In the genomic region with DNA sequence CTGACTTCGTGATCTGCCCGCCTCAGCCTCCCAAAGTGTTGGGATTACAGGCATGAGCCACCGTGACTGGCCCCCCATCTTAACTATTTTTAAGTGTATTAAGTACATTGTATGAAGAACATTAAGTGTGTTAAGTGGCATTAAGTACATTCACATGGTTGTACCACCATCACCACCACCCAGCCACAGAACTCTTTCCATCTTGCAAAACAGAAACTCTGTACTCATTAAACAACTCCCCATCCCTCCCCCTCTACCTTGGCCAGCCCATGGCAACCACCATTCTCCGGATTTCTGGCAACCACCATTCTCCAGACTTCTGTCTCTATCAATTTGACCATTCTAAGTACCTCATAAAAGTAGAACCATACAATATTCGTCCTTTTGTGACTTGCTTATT, we compare ENCODE assay signal across 20 cellular contexts. TPM values are rescaled to one million over a fixed set of nuclear protein-coding genes. Genes with fewer than 3 reads are reported as not detected.
DNase-seq lines count a peak whose midpoint lies in the region; ATAC-seq, FAIRE-seq and TF ChIP-seq lines count a peak whose summit lies in the region.
"Had no signal": no experiment of that assay in that cellular context is flagged by ENCODE, and none has a peak within 500 bp of the region (broad histone marks: within the 10 kb centered on the region; RNA-seq: fewer than 3 reads in every experiment).

No MANE protein-coding gene starts in this region.

- ATAC-seq in activated naive CD8-positive, alpha-beta T cell treated with anti-CD3 and anti-CD28 coated beads, Interleukin-2, amount 50 U/mL, for 24 hours: peak; percentile 45
- ATAC-seq in naive B cell (ENCODE audit: low read depth in 2 of 2): no peak

- H3K79me2 ChIP-seq in astrocyte (ENCODE audit: insufficient read depth, low read length): no peaks in the 10 kb centered on the region

- H3K4me1 Mint-ChIP-seq in activated naive CD8-positive, alpha-beta T cell treated with anti-CD3 and anti-CD28 coated beads, Interleukin-2, amount 50 U/mL, for 24 hours: peaks cover 15% of the 10 kb centered on the region
- peaks cover 2% of the 10 kb centered on the region for H3K4me1 Mint-ChIP-seq in activated naive CD8-positive, alpha-beta T cell treated with anti-CD3 and anti-CD28 coated beads for 36 hours
- H3K4me1 Mint-ChIP-seq in astrocyte (ENCODE audit: low read depth, unreplicated experiment): peaks cover 45% of the 10 kb centered on the region
- H3K4me1 Mint-ChIP-seq in naive B cell: peaks cover 51 to 54% (median 51%) of the 10 kb centered on the region in 3 donors

- H3K36me3 ChIP-seq in astrocyte (ENCODE audit: insufficient read depth, low read length): no peaks in the 10 kb centered on the region
- no peaks in the 10 kb centered on the region for H3K36me3 ChIP-seq in uterus
- no peaks in the 10 kb centered on the region for H3K36me3 ChIP-seq in adrenal gland (replicated peaks in 1 of 2)
- H3K36me3 ChIP-seq: BE2C had no signal

- H3K4me3 ChIP-seq in astrocyte (ENCODE audit: insufficient read depth, low read depth, low read length) (no peak overlapping the region), uterus (no peak overlapping the region), adrenal gland (no peak overlapping the region)
- H3K4me3 ChIP-seq: PC-9 had no signal

- intact Hi-C loops in uterus (cut with DNase I; ENCODE audit: low total_unique reads) (no loop called here), adrenal gland (cut with DNase I) (no loop called here)

- no peaks in the 10 kb centered on the region for H3K9me3 Mint-ChIP-seq in activated naive CD8-positive, alpha-beta T cell treated with anti-CD3 and anti-CD28 coated beads, Interleukin-2, amount 50 U/mL, for 24 hours
- H3K9me3 Mint-ChIP-seq in activated naive CD8-positive, alpha-beta T cell treated with anti-CD3 and anti-CD28 coated beads for 36 hours: no peaks in the 10 kb centered on the region
- no peaks in the 10 kb centered on the region for H3K9me3 Mint-ChIP-seq in astrocyte (ENCODE audit: unreplicated experiment)
- no peaks in the 10 kb centered on the region for H3K9me3 Mint-ChIP-seq in naive B cell
- H3K9me3 Mint-ChIP-seq: CD4-positive, CD25-positive, alpha-beta regulatory T cell had no signal

- TF ChIP-seq CTCF in astrocyte (IDR thresholded peaks at IDR 0.05; ENCODE audit: insufficient read depth, low read depth, low read length): no peak
- TF ChIP-seq CTCF in uterus (IDR thresholded peaks at IDR 0.05): no peak
- TF ChIP-seq CTCF in adrenal gland (IDR thresholded peaks at IDR 0.05): no peak

- no peak overlapping the region for H3K4me3 Mint-ChIP-seq in activated naive CD8-positive, alpha-beta T cell treated with anti-CD3 and anti-CD28 coated beads, Interleukin-2, amount 50 U/mL, for 24 hours
- H3K4me3 Mint-ChIP-seq in activated naive CD8-positive, alpha-beta T cell treated with anti-CD3 and anti-CD28 coated beads for 36 hours: no peak overlapping the region
- H3K4me3 Mint-ChIP-seq in astrocyte (ENCODE audit: unreplicated experiment): no peak overlapping the region
- H3K4me3 Mint-ChIP-seq in naive B cell: no peak overlapping the region
- H3K4me3 Mint-ChIP-seq: CD4-positive, CD25-positive, alpha-beta regulatory T cell had no signal

- no peak overlapping the region for H3K4me2 ChIP-seq in astrocyte (ENCODE audit: low read length)
- H3K4me2 ChIP-seq: PC-9 had no signal

- H3K4me1 ChIP-seq in astrocyte (ENCODE audit: insufficient read depth, low read length): peaks cover 46% of the 10 kb centered on the region
- H3K4me1 ChIP-seq in uterus: peaks cover 9 to 13% of the 10 kb centered on the region in 2 donors
- peaks cover 26 to 27% of the 10 kb centered on the region in 2 donors for H3K4me1 ChIP-seq in adrenal gland (replicated peaks in 1 of 2)

- H3K27ac ChIP-seq in astrocyte (ENCODE audit: low read depth, low read length) (no peak overlapping the region), uterus (peak overlapping the region; percentile 90 to 99), adrenal gland (no peak overlapping the region), caudate nucleus (ENCODE audit: low read depth, low read length) (no peak overlapping the region)
- H3K27ac ChIP-seq: PC-9 had no signal

- H3K27ac Mint-ChIP-seq in activated naive CD8-positive, alpha-beta T cell treated with anti-CD3 and anti-CD28 coated beads, Interleukin-2, amount 50 U/mL, for 24 hours: no peak overlapping the region
- H3K27ac Mint-ChIP-seq in activated naive CD8-positive, alpha-beta T cell treated with anti-CD3 and anti-CD28 coated beads for 36 hours: no peak overlapping the region
- H3K27ac Mint-ChIP-seq in astrocyte (ENCODE audit: unreplicated experiment) (peak overlapping the region; percentile 38), naive B cell (peak overlapping the region in 5 of 6 donors; percentile 42 to 96 (median 78))

- H3K9ac ChIP-seq in astrocyte (ENCODE audit: low read length): no peak overlapping the region

- no peak overlapping the region for H2AFZ ChIP-seq in astrocyte (ENCODE audit: low read depth, low read length)
- H2AFZ ChIP-seq: PC-9 had no signal

- FAIRE-seq in astrocyte (lab: Jason Lieb, UNC): no peak
- FAIRE-seq: G401.6, H54 had no signal

- no peaks in the 10 kb centered on the region for H4K20me1 ChIP-seq in astrocyte (ENCODE audit: insufficient read depth, low read length)

- no peak for DNase-seq in activated naive CD8-positive, alpha-beta T cell treated with anti-CD3 and anti-CD28 coated beads, Interleukin-2, amount 50 U/mL, for 24 hours
- no peak for DNase-seq in activated naive CD8-positive, alpha-beta T cell treated with anti-CD3 and anti-CD28 coated beads for 36 hours
- no peak for DNase-seq in astrocyte (ENCODE audit: low read depth)
- DNase-seq in naive B cell: no peak
- no peak for DNase-seq in uterus
- no peak for DNase-seq in adrenal gland
- DNase-seq in stimulated activated CD4-positive, alpha-beta T cell treated with anti-CD3 and anti-CD28 coated beads, Interleukin-4, amount 100 ng/mL, for 24 hours: no peak
- DNase-seq in caudate nucleus (lab: John Stamatoyannopoulos, UW): no peak
- DNase-seq: BE2C; CD4-positive, CD25-positive, alpha-beta regulatory T cell; COR-L47; KBM-7; MV-4-11; NCI-H187 treated with DMSO at 0.1 percent for 48 hours; NCI-H2227 treated with DMSO at 0.1 percent for 48 hours; NCI-H510A treated with DMSO at 0.1 percent for 48 hours; NCI-H82; PC-9 had no signal

- H3K36me3 Mint-ChIP-seq in activated naive CD8-positive, alpha-beta T cell treated with anti-CD3 and anti-CD28 coated beads, Interleukin-2, amount 50 U/mL, for 24 hours (ENCODE audit: low read depth): no peaks in the 10 kb centered on the region
- H3K36me3 Mint-ChIP-seq in activated naive CD8-positive, alpha-beta T cell treated with anti-CD3 and anti-CD28 coated beads for 36 hours: no peaks in the 10 kb centered on the region
- no peaks in the 10 kb centered on the region for H3K36me3 Mint-ChIP-seq in astrocyte (ENCODE audit: low read depth, unreplicated experiment)
- no peaks in the 10 kb centered on the region for H3K36me3 Mint-ChIP-seq in naive B cell
- H3K36me3 Mint-ChIP-seq: CD4-positive, CD25-positive, alpha-beta regulatory T cell had no signal

- H3K27me3 ChIP-seq in astrocyte (ENCODE audit: insufficient read depth, low read length): no peaks in the 10 kb centered on the region
- H3K27me3 ChIP-seq in uterus: no peaks in the 10 kb centered on the region
- no peaks in the 10 kb centered on the region for H3K27me3 ChIP-seq in adrenal gland
- H3K27me3 ChIP-seq: BE2C had no signal

- H3K9me3 ChIP-seq in astrocyte (ENCODE audit: insufficient read depth, low read depth, low read length) (no peaks in the 10 kb centered on the region), uterus (no peaks in the 10 kb centered on the region), adrenal gland (replicated peaks in 1 of 3) (no peaks in the 10 kb centered on the region)
- H3K9me3 ChIP-seq: BE2C had no signal

- H3K27me3 Mint-ChIP-seq in activated naive CD8-positive, alpha-beta T cell treated with anti-CD3 and anti-CD28 coated beads, Interleukin-2, amount 50 U/mL, for 24 hours: peaks cover 8% of the 10 kb centered on the region
- H3K27me3 Mint-ChIP-seq in activated naive CD8-positive, alpha-beta T cell treated with anti-CD3 and anti-CD28 coated beads for 36 hours: peaks cover 12% of the 10 kb centered on the region
- H3K27me3 Mint-ChIP-seq in astrocyte (ENCODE audit: low read depth, unreplicated experiment) (no peaks in the 10 kb centered on the region), naive B cell (no peaks in the 10 kb centered on the region)

- 84 to 94% (median 90%) methylated on average over 5 of the region's 5 CpGs for WGBS in adrenal gland, 4 donors

- TF ChIP-seq POLR2A in uterus (IDR thresholded peaks at IDR 0.05) (no peak), adrenal gland (IDR thresholded peaks at IDR 0.05) (no peak)

RNA-seq across cellular contexts. Expression of gene PEX26, which starts 17.8 kb away (rescaled TPM):
- 10 to 100 TPM; 65.5 to 67.2 TPM for total RNA-seq in activated naive CD8-positive, alpha-beta T cell treated with anti-CD3 and anti-CD28 coated beads for 36 hours
- total RNA-seq in astrocyte (41.7 and 41.9 TPM in 2 replicates), uterus (10 to 100 TPM; 28.2 to 36.1 (median 31.2) TPM), adrenal gland (10 to 100 TPM; 16.7 to 57.8 (median 41.0) TPM)
- polyA plus RNA-seq in naive B cell (ENCODE audit: low read depth in 6 of 6) (1 to 10 TPM; 1.0 to 4.3 (median 2.4) TPM), adrenal gland (10 to 100 TPM in 2 of 3 donors, 1 to 10 TPM in 1; 8.4 to 23.9 (median 15.8) TPM)

RNA-seq across cellular contexts. Expression of gene MICAL3, which starts 35.6 kb away (rescaled TPM):
- total RNA-seq in activated naive CD8-positive, alpha-beta T cell treated with anti-CD3 and anti-CD28 coated beads for 36 hours: 10 to 100 TPM; 36.6 to 41.3 TPM
- total RNA-seq in astrocyte (101 and 113 TPM in 2 replicates), uterus (100 to 1,000 TPM in 1 of 4 donors, 10 to 100 TPM in 3; 13.5 to 167 (median 47.2) TPM), adrenal gland (10 to 100 TPM; 26.4 to 82.6 (median 43.8) TPM)
- polyA plus RNA-seq in naive B cell (ENCODE audit: low read depth in 6 of 6) (10 to 100 TPM; 10.9 to 28.0 (median 15.6) TPM), adrenal gland (10 to 100 TPM; 10.9 to 36.0 (median 17.1) TPM)

RNA-seq across cellular contexts. Expression of gene TUBA8, which starts 50.6 kb away (rescaled TPM):
- total RNA-seq in activated naive CD8-positive, alpha-beta T cell treated with anti-CD3 and anti-CD28 coated beads for 36 hours: 1 to 10 TPM; 1.2 to 1.5 TPM
- total RNA-seq in astrocyte: 0.79 TPM in 1 of 2 replicates, not detected in the other
- 1 to 10 TPM in 3 of 6 donors, under 1 TPM in 2, not detected in 1; 0.78 to 2.4 (median 1.4) TPM for polyA plus RNA-seq in naive B cell (ENCODE audit: low read depth in 6 of 6)
- 10 to 100 TPM in 1 of 4 donors, 1 to 10 TPM in 1, under 1 TPM in 1, not detected in 1; 0.90 to 14.6 (median 2.2) TPM for total RNA-seq in uterus
- 1 to 10 TPM in 7 of 8 donors, under 1 TPM in 1; 0.65 to 2.4 (median 1.3) TPM for total RNA-seq in adrenal gland
- polyA plus RNA-seq in adrenal gland: 1 to 10 TPM; 1.7 to 4.3 (median 3.2) TPM

Comparison
In these comparisons a context has a peak if more than half of its experiments do, and no peak if none do; other contexts are left out.
1. H3K27ac Mint-ChIP-seq: peak in astrocyte (single experiment) and naive B cell (5 of 6); none in activated naive CD8-positive, alpha-beta T cell treated with anti-CD3 and anti-CD28 coated beads, Interleukin-2, amount 50 U/mL, for 24 hours (single experiment) and activated naive CD8-positive, alpha-beta T cell treated with anti-CD3 and anti-CD28 coated beads for 36 hours (single experiment).
2. H3K27ac ChIP-seq: peak in uterus (2 of 2); none in astrocyte (single experiment), adrenal gland (0 of 5) and caudate nucleus (single experiment).